ENCODE assay signal across 14 cellular contexts in the genomic region with DNA sequence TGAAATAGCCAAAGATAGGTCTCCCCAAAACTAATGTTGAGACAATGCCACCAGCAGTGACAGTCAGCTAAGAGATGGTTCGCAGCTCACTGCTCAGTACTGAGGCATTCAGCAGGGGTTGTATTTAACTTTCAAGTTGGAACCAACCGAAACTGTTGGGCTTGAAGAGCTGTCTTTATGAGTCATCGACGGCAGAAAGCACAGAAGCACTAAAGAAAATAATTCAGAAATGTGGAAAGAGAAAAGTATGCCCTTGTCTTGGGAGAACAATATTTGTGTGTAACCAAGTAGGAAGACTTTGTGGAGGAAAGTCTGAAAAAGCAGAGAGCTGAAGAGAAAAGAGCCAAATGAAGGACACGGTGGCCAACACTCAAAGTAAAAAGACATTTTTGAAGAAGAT. TPM values are rescaled to one million over a fixed set of nuclear protein-coding genes. Genes with fewer than 3 reads are reported as not detected.
DNase-seq lines count a peak whose midpoint lies in the region; ATAC-seq, FAIRE-seq and TF ChIP-seq lines count a peak whose summit lies in the region.
"Had no signal": no experiment of that assay in that cellular context is flagged by ENCODE, and none has a peak within 500 bp of the region (broad histone marks: within the 10 kb centered on the region; RNA-seq: fewer than 3 reads in every experiment).

No MANE protein-coding gene starts in this region.

- no peak for TF ChIP-seq POLR2A in H54 (IDR thresholded peaks at IDR 0.05; ENCODE audit: low read depth, low read length)

- H3K4me1 ChIP-seq in adipocyte (ENCODE audit: control insufficient read depth, insufficient read depth, low read length): peaks cover 13% of the 10 kb centered on the region
- H3K4me1 ChIP-seq in foreskin keratinocyte: peaks cover 15% of the 10 kb centered on the region
- peaks cover 3 to 17% of the 10 kb centered on the region in 2 donors for H3K4me1 ChIP-seq in thoracic aorta (ENCODE audit: control insufficient read depth in 1 of 2, low read depth in 2 of 2)
- H3K4me1 ChIP-seq in effector memory CD4-positive, alpha-beta T cell (ENCODE audit: control insufficient read depth, insufficient read depth, low read length, poor library complexity, severe bottlenecking): no peaks in the 10 kb centered on the region

- TF ChIP-seq CTCF in foreskin keratinocyte (conservative IDR thresholded peaks at IDR 0.05) (no peak), thoracic aorta (IDR thresholded peaks at IDR 0.05) (no peak)

- DNase-seq in H54 (ENCODE audit: insufficient read length, low spot score): no peak
- peak; percentile 90 for DNase-seq in adipocyte (ENCODE audit: low read depth)
- DNase-seq in foreskin keratinocyte: peak; percentile 31 to 74
- no peak for DNase-seq in thoracic aorta (ENCODE audit: low spot score)
- no peak for DNase-seq in effector CD4-positive, alpha-beta T cell
- no peak for DNase-seq in effector memory CD4-positive, alpha-beta T cell
- DNase-seq in NCI-H2029 treated with DMSO at 0.1 percent for 48 hours (lab: John Stamatoyannopoulos, UW): no peak
- DNase-seq: gastrocnemius medialis, NCI-H1105, T-helper 2 cell had no signal

- H3K9me3 ChIP-seq in adipocyte (ENCODE audit: control insufficient read depth, low read length) (no peaks in the 10 kb centered on the region), thoracic aorta (no peaks in the 10 kb centered on the region)
- no peaks in the 10 kb centered on the region for H3K9me3 ChIP-seq in effector memory CD4-positive, alpha-beta T cell (ENCODE audit: control insufficient read depth, low read length)
- H3K9me3 ChIP-seq: gastrocnemius medialis, HAP-1 had no signal

- H3K27ac ChIP-seq in foreskin keratinocyte: peak overlapping the region; percentile 72
- H3K27ac ChIP-seq in thoracic aorta: no peak overlapping the region
- H3K27ac ChIP-seq in effector memory CD4-positive, alpha-beta T cell (ENCODE audit: insufficient read depth, low read length, poor library complexity, severe bottlenecking): no peak overlapping the region
- H3K27ac ChIP-seq: gastrocnemius medialis had no signal

- H3K27me3 ChIP-seq in adipocyte (replicated peaks; ENCODE audit: control insufficient read depth, insufficient read depth, low read length) (no peaks in the 10 kb centered on the region), foreskin keratinocyte (peaks cover 6% of the 10 kb centered on the region), thoracic aorta (replicated peaks; ENCODE audit: insufficient read depth) (no peaks in the 10 kb centered on the region)
- no peaks in the 10 kb centered on the region for H3K27me3 ChIP-seq in effector memory CD4-positive, alpha-beta T cell (replicated peaks; ENCODE audit: control insufficient read depth, insufficient read depth, low read length, poor library complexity, severe bottlenecking)
- H3K27me3 ChIP-seq: gastrocnemius medialis had no signal

- no peak overlapping the region for H3K9ac ChIP-seq in adipocyte (ENCODE audit: low read length)

- H3K36me3 ChIP-seq in adipocyte (ENCODE audit: control insufficient read depth, insufficient read depth, low read length, severe bottlenecking) (no peaks in the 10 kb centered on the region), thoracic aorta (no peaks in the 10 kb centered on the region)
- no peaks in the 10 kb centered on the region for H3K36me3 ChIP-seq in effector memory CD4-positive, alpha-beta T cell (ENCODE audit: control insufficient read depth, insufficient read depth, low read length)
- H3K36me3 ChIP-seq: gastrocnemius medialis, HAP-1 had no signal

- peak; percentile 90 for FAIRE-seq in H54 (lab: Jason Lieb, UNC)

- H3K4me3 ChIP-seq in adipocyte (ENCODE audit: low read length) (no peak overlapping the region), thoracic aorta (peak overlapping the region; percentile 2)
- H3K4me3 ChIP-seq in effector memory CD4-positive, alpha-beta T cell (ENCODE audit: insufficient read depth, low read depth, low read length, poor library complexity, severe bottlenecking): no peak overlapping the region
- H3K4me3 ChIP-seq: gastrocnemius medialis, HAP-1 had no signal

- ATAC-seq in foreskin keratinocyte: peak; percentile 58
- ATAC-seq in thoracic aorta (ENCODE audit: insufficient number of reproducible peaks, low FRiP score, low read depth): no peak
- no peak for ATAC-seq in HG02852 (IDR thresholded peaks at IDR 0.05; ENCODE audit: unreplicated experiment)
- ATAC-seq: gastrocnemius medialis, sciatic nerve had no signal

RNA-seq across cellular contexts. Expression of a gene that starts 4.3 kb away (rescaled TPM):
- not detected in 2 replicates for total RNA-seq in foreskin keratinocyte
- not detected in 2 replicates for polyA plus RNA-seq in foreskin keratinocyte
- 10 to 100 TPM in 1 of 2 donors, 1 to 10 TPM in 1; 3.8 to 12.3 TPM for total RNA-seq in thoracic aorta
- total RNA-seq: activated CD8-positive, alpha-beta memory T cell treated with anti-CD3 and anti-CD28 coated beads for 36 hours had no signal

Comparison
In these comparisons a context has a peak if more than half of its experiments do, and no peak if none do; other contexts are left out.
1. DNase-seq: peak in adipocyte (single experiment) and foreskin keratinocyte (2 of 2); none in H54 (single experiment), thoracic aorta (single experiment), effector CD4-positive, alpha-beta T cell (single experiment), effector memory CD4-positive, alpha-beta T cell (0 of 3) and NCI-H2029 treated with DMSO at 0.1 percent for 48 hours (single experiment).